In genomic region chr2:141820893-141821292, GRCh38 we compare ENCODE assay signal across 2 cellular contexts.
TF ChIP-seq lines count a peak whose summit lies in the region.

No MANE protein-coding gene starts in this region.

TF ChIP-seq in H1, 55 proteins besides CTCF, POLR2A, EP300 and RAD21:
- TF ChIP-seq TEAD4 (IDR thresholded peaks at IDR 0.05; ENCODE audit: low read depth, low read length): peak; percentile 76
- TF ChIP-seq SIX5 (IDR thresholded peaks at IDR 0.05; ENCODE audit: low read depth, low read length): no peak

TF ChIP-seq in HEK293T, 16 proteins besides CTCF, POLR2A, EP300 and RAD21:
- TF ChIP-seq CTBP1 (IDR thresholded peaks at IDR 0.05; ENCODE audit: borderline replicate concordance): no peak
- no peak for TF ChIP-seq ARNT (IDR thresholded peaks at IDR 0.05)
- no peak for TF ChIP-seq FOXM1 (IDR thresholded peaks at IDR 0.05; ENCODE audit: borderline replicate concordance)
- TF ChIP-seq ZNF384 (IDR thresholded peaks at IDR 0.05): no peak
- no peak for TF ChIP-seq FOXK2 (IDR thresholded peaks at IDR 0.05)
- TF ChIP-seq LEF1 (IDR thresholded peaks at IDR 0.05; ENCODE audit: borderline replicate concordance): no peak
- no peak for TF ChIP-seq BHLHE40 (IDR thresholded peaks at IDR 0.05; ENCODE audit: borderline replicate concordance)
- TF ChIP-seq PKNOX1 (IDR thresholded peaks at IDR 0.05): no peak
- no peak for TF ChIP-seq TARDBP (IDR thresholded peaks at IDR 0.05)
- no peak for TF ChIP-seq NFRKB (IDR thresholded peaks at IDR 0.05)
- no peak for TF ChIP-seq SUZ12 (IDR thresholded peaks at IDR 0.05)
- no peak for TF ChIP-seq ELF4 (IDR thresholded peaks at IDR 0.05)
- no peak for TF ChIP-seq L3MBTL2 (conservative IDR thresholded peaks at IDR 0.05)
- no peak for TF ChIP-seq FOXA1 (IDR thresholded peaks at IDR 0.05)
- no peak for TF ChIP-seq HDGF (IDR thresholded peaks at IDR 0.05; ENCODE audit: borderline replicate concordance)
- no peak for TF ChIP-seq SP1 (IDR thresholded peaks at IDR 0.05)
